In genomic region chr22:20655623-20656022, GRCh38 we compare ENCODE assay signal across 32 cellular contexts.
"Had no signal": no experiment of that assay in that cellular context is flagged by ENCODE, and none has a peak within 500 bp of the region (broad histone marks: within the 10 kb centered on the region; RNA-seq: fewer than 3 reads in every experiment).

No MANE protein-coding gene starts in this region.

- H3K4me3 ChIP-seq: MG63 had no signal

- H3K9me3 ChIP-seq: MG63 had no signal

- H3K27ac ChIP-seq: KMS-11 had no signal

- H3K4me2 ChIP-seq: KMS-11 had no signal

- H3K36me3 ChIP-seq: MG63 had no signal

- DNase-seq: Karpas-422, Kasumi-1, MG63, MM.1S, MV-4-11, NCI-H1048, NCI-H1092, NCI-H1092 treated with DMSO at 0.1 percent for 48 hours, NCI-H1105, NCI-H1105 treated with DMSO at 0.1 percent for 48 hours, NCI-H1417 treated with DMSO at 0.1 percent for 48 hours, NCI-H1436, NCI-H1436 treated with DMSO at 0.1 percent for 48 hours, NCI-H146, NCI-H1694 treated with DMSO at 0.1 percent for 48 hours, NCI-H187 treated with DMSO at 0.1 percent for 48 hours, NCI-H1930, NCI-H2029, NCI-H2029 treated with DMSO at 0.1 percent for 48 hours, NCI-H2081, NCI-H2081 treated with DMSO at 0.1 percent for 48 hours, NCI-H2107, NCI-H2171, NCI-H2171 treated with DMSO at 0.1 percent for 48 hours, NCI-H2227 treated with DMSO at 0.1 percent for 48 hours, NCI-H226, NCI-H345, NCI-H446, NCI-H446 treated with DMSO at 0.1 percent for 48 hours, NCI-H510A, NCI-H510A treated with DMSO at 0.1 percent for 48 hours had no signal

- H3K9ac ChIP-seq: KMS-11 had no signal
